In the genomic region with DNA sequence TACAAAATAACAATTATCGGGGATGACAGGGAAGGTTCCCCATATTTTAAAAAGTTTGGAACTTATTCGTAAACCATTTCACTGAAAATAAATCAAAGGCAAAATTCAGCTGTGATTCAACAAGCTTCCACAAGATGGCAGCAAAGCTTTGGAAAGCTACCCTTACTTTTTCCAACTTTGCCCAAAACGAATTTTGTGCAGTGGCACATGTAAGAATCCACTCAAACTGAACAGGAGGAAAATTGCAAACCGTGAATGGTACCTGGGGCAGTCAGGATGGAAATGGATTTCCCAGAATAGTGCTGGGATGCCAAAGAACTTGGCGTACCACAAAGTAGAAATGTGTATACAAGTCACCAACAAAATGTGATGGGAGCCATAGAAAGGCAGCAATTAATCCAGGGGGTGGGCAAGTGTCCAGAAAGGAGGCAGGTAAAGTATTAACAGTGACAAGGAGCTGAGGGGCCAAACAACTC, we compare ENCODE assay signal across 8 cellular contexts. TPM values are rescaled to one million over a fixed set of nuclear protein-coding genes. Genes with fewer than 3 reads are reported as not detected.
A peak's percentile ranks its signal among the peaks of the same experiment; 100 is the strongest.
DNase-seq lines count a peak whose midpoint lies in the region; ATAC-seq, FAIRE-seq and TF ChIP-seq lines count a peak whose summit lies in the region.

No MANE protein-coding gene starts in this region.

- H3K9me3 ChIP-seq in SK-N-SH (no peaks in the 10 kb centered on the region), esophagus muscularis mucosa (no peaks in the 10 kb centered on the region), neural cell (ENCODE audit: low read length) (no peaks in the 10 kb centered on the region)

- ATAC-seq in SK-N-SH treated with all-trans-retinoic acid at 6 μM for 48 hours, result no peak
- ATAC-seq in GM21529 (IDR thresholded peaks at IDR 0.05; ENCODE audit: unreplicated experiment), result no peak

- CTCF ChIA-PET in SK-N-SH (lab: Yijun Ruan, JAX), result interaction anchor here (0.6 to 2.1 kb wide), 26 partner anchors 9 to 405 kb away, joined by 3 to 22 read pairs (median 6); a partner anchor contains a TSS

- peak; percentile 85 for TF ChIP-seq RAD21 in SK-N-SH (IDR thresholded peaks at IDR 0.05; ENCODE audit: low read length)
- TF ChIP-seq RAD21 in neural cell (conservative IDR thresholded peaks at IDR 0.05), result peak; percentile 89

- H2AFZ ChIP-seq in SK-N-SH (ENCODE audit: low read depth) (no peak overlapping the region), neural cell (ENCODE audit: low read depth, low read length) (no peak overlapping the region)

- TF ChIP-seq POLR2A in esophagus muscularis mucosa (IDR thresholded peaks at IDR 0.05; ENCODE audit: low read depth), result no peak

- H3K9me2 ChIP-seq in SK-N-SH (no peaks in the 10 kb centered on the region), neural cell (ENCODE audit: insufficient read depth, low read length) (no peaks in the 10 kb centered on the region)

- H3F3A ChIP-seq in SK-N-SH (replicated peaks; ENCODE audit: insufficient read depth), result peaks cover 46% of the 10 kb centered on the region
- H3F3A ChIP-seq in neural cell (ENCODE audit: insufficient read depth, low read length, poor library complexity, severe bottlenecking), result no peaks in the 10 kb centered on the region

- in situ Hi-C loops in KBM-7 (cut with MboI; ENCODE audit: low pct_unique_long_range_greater_than_20kb, low sequenced_read_pairs), result no loop called here

- intact Hi-C loops in esophagus muscularis mucosa (cut with DNase I), result loop anchor here (2.0 to 5.0 kb wide), 2 partner anchors 140 to 190 kb away; no protein-coding TSS in a partner anchor

- POLR2A ChIA-PET in SK-N-SH (lab: Yijun Ruan, JAX), result interaction anchor here (1.0 kb wide), 1 partner anchor 11 kb away, joined by 6 read pairs; a partner anchor contains a TSS

- H3K4me3 ChIP-seq in SK-N-SH (ENCODE audit: low read depth in 2 of 2, low read length in 1 of 2) (no peak overlapping the region), esophagus muscularis mucosa (no peak overlapping the region), neural cell (ENCODE audit: low read length) (no peak overlapping the region)

- H3K4me1 ChIP-seq in SK-N-SH (ENCODE audit: control insufficient read depth in 1 of 2, insufficient read depth in 2 of 2, low read depth in 1 of 2, low read length in 1 of 2), result no peaks in the 10 kb centered on the region; a peak in 1 of 4 replicates
- H3K4me1 ChIP-seq in esophagus muscularis mucosa, result peaks cover 0 to 8% (median 0%) of the 10 kb centered on the region in 4 donors

- H3K4me2 ChIP-seq in SK-N-SH, result no peak overlapping the region
- no peak overlapping the region for H3K4me2 ChIP-seq in neural cell (ENCODE audit: low read length)

- TF ChIP-seq EP300 in SK-N-SH (IDR thresholded peaks at IDR 0.05; ENCODE audit: borderline replicate concordance in 1 of 2, low read depth in 1 of 2, low read length in 1 of 2) (no peak), esophagus muscularis mucosa (IDR thresholded peaks at IDR 0.05) (no peak), neural cell (conservative IDR thresholded peaks at IDR 0.05; ENCODE audit: poor library complexity, severe bottlenecking) (no peak)

- no peaks in the 10 kb centered on the region for H3K79me2 ChIP-seq in SK-N-SH (ENCODE audit: insufficient read depth)
- H3K79me2 ChIP-seq in neural cell (replicated peaks; ENCODE audit: insufficient read depth, low read length), result no peaks in the 10 kb centered on the region

- H3K36me3 ChIP-seq in SK-N-SH (replicated peaks in 1 of 2; ENCODE audit: control insufficient read depth in 1 of 2, insufficient read depth in 2 of 2, low read length in 1 of 2) (peaks cover 39 to 46% of the 10 kb centered on the region in 2 experiments), esophagus muscularis mucosa (peaks cover 24 to 58% (median 33%) of the 10 kb centered on the region in 4 donors), neural cell (ENCODE audit: insufficient read depth, low read length) (no peaks in the 10 kb centered on the region)

- FAIRE-seq in TTC549 (lab: Jason Lieb, UNC), result peak; percentile 70

- H4K20me1 ChIP-seq in SK-N-SH (ENCODE audit: insufficient read depth) (peaks cover 13% of the 10 kb centered on the region; the same call in 1 of the 2 replicates), neural cell (ENCODE audit: insufficient read depth) (no peaks in the 10 kb centered on the region)

- H3K27me3 ChIP-seq in SK-N-SH (ENCODE audit: insufficient read depth), result no peaks in the 10 kb centered on the region
- H3K27me3 ChIP-seq in esophagus muscularis mucosa, result no peaks in the 10 kb centered on the region
- H3K27me3 ChIP-seq in neural cell (ENCODE audit: insufficient read depth, low read depth, low read length), result no peaks in the 10 kb centered on the region

- H3K27ac ChIP-seq in SK-N-SH (ENCODE audit: low read depth in 2 of 2, low read length in 1 of 2), result no peak overlapping the region
- H3K27ac ChIP-seq in esophagus muscularis mucosa (replicated peaks in 1 of 4), result no peak overlapping the region
- no peak overlapping the region for H3K27ac ChIP-seq in neural cell (ENCODE audit: low read length)

- peak; percentile 45 for DNase-seq in SK-N-SH
- DNase-seq in KBM-7, result peak; percentile 73
- no peak for DNase-seq in esophagus muscularis mucosa (ENCODE audit: extremely low spot score)
- no peak for DNase-seq in GOT3 (lab: John Stamatoyannopoulos, UW)

- 24% methylated on average over 5 of the region's 5 CpGs for WGBS in SK-N-SH (ENCODE audit: low lambda C conversion rate)
- 36% methylated on average over 5 of the region's 5 CpGs for WGBS in esophagus muscularis mucosa

- H3K9ac ChIP-seq in SK-N-SH (no peak overlapping the region), neural cell (ENCODE audit: low read length) (no peak overlapping the region)

- peak; percentile 90 for TF ChIP-seq CTCF in SK-N-SH (IDR thresholded peaks at IDR 0.05)
- peak; percentile 85 to 88 (median 86) for TF ChIP-seq CTCF in esophagus muscularis mucosa (IDR thresholded peaks at IDR 0.05)
- peak; percentile 91 for TF ChIP-seq CTCF in neural cell (IDR thresholded peaks at IDR 0.05; ENCODE audit: poor library complexity, severe bottlenecking)

TF ChIP-seq in SK-N-SH, 30 proteins besides CTCF, POLR2A, EP300 and RAD21:
- TF ChIP-seq SMC3 (IDR thresholded peaks at IDR 0.05; ENCODE audit: low read depth, low read length) (peak; percentile 63), RXRA (IDR thresholded peaks at IDR 0.05; ENCODE audit: borderline replicate concordance, low read depth) (no peak)
TF ChIP-seq in SK-N-SH: peak in this region for 1.

TF ChIP-seq in SK-N-SH treated with all-trans-retinoic acid at 6 μM for 48 hours, 23 proteins besides CTCF, POLR2A, EP300 and RAD21:
- TF ChIP-seq ZNF70 (CRISPR knock-in tag; IDR thresholded peaks at IDR 0.05) (no peak), ZFP3 (CRISPR knock-in tag; IDR thresholded peaks at IDR 0.05) (no peak), ZNF565 (CRISPR knock-in tag; conservative IDR thresholded peaks at IDR 0.05; ENCODE audit: low read depth) (no peak), TCF4 (CRISPR knock-in tag; IDR thresholded peaks at IDR 0.05; ENCODE audit: borderline replicate concordance) (no peak)
- TF ChIP-seq, protein P1, sequence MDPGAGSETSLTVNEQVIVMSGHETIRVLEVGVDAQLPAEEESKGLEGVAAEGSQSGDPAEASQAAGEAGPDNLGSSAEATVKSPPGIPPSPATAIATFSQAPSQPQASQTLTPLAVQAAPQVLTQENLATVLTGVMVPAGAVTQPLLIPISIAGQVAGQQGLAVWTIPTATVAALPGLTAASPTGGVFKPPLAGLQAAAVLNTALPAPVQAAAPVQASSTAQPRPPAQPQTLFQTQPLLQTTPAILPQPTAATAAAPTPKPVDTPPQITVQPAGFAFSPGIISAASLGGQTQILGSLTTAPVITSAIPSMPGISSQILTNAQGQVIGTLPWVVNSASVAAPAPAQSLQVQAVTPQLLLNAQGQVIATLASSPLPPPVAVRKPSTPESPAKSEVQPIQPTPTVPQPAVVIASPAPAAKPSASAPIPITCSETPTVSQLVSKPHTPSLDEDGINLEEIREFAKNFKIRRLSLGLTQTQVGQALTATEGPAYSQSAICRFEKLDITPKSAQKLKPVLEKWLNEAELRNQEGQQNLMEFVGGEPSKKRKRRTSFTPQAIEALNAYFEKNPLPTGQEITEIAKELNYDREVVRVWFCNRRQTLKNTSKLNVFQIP (CRISPR knock-in tag; IDR thresholded peaks at IDR 0.05; ENCODE audit: borderline replicate concordance, low read depth), result no peak
TF ChIP-seq in SK-N-SH treated with all-trans-retinoic acid at 6 μM for 48 hours: peak in this region for 0.

TF ChIP-seq in neural cell, 6 proteins besides CTCF, POLR2A, EP300 and RAD21:
- TF ChIP-seq POLR2AphosphoS5 (IDR thresholded peaks at IDR 0.05), result no peak
- peak; percentile 87 for TF ChIP-seq SMC3 (conservative IDR thresholded peaks at IDR 0.05; ENCODE audit: poor library complexity)
- peak; percentile 25 for TF ChIP-seq MXI1 (conservative IDR thresholded peaks at IDR 0.05; ENCODE audit: poor library complexity, severe bottlenecking)

RNA-seq across cellular contexts. Expression of a gene that starts 10.7 kb away (rescaled TPM):
- polyA plus RNA-seq in SK-N-SH (2012; rRNA removed) (4,215 and 4,488 TPM in 2 replicates), neural cell (1,321 and 1,555 TPM in 2 replicates)
- 6,617 and 9,342 TPM in 2 replicates for polyA plus RNA-seq in SK-N-SH (2012; cell fraction: cytosol; rRNA removed)
- 1,034 and 1,501 TPM in 2 replicates for polyA plus RNA-seq in SK-N-SH (2012; cell fraction: nucleus; rRNA removed)
- 1,000 to 10,000 TPM in 3 of 4 donors, 100 to 1,000 TPM in 1; 645 to 2,101 (median 1,206) TPM for total RNA-seq in esophagus muscularis mucosa
- polyA minus RNA-seq in neural cell, result 432 and 507 TPM in 2 replicates

Comparison
In these comparisons a context has a peak if more than half of its experiments do, and no peak if none do; other contexts are left out.
1. DNase-seq: peak in SK-N-SH (single experiment) and KBM-7 (single experiment); none in esophagus muscularis mucosa (single experiment) and GOT3 (single experiment).
2. Peak in every context shown above with its lines, with median percentiles within 50 percentile points of each other: CTCF ChIP-seq.